ENCODE assay signal across 11 cellular contexts in the genomic region with DNA sequence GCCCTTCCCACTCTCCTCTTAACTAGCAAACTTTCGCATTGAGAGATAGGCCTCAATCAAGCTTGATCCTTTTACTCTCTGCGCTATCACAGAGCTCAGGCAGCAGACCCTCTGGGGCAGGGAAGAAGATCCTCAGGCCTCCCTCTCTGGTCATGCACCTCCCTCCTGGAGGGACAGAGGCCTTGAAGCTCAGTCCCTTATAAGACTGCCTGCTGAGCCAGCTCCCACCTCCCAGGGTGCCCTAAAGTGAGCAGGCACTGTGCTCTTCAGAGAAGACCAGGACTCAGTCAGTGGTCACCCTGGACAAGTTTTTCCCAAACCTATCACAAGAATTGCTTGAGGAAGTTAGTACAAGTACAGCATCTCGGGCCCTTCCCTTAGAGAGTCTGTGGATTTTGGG. TPM values are rescaled to one million over a fixed set of nuclear protein-coding genes. Genes with fewer than 3 reads are reported as not detected.
DNase-seq lines count a peak whose midpoint lies in the region; ATAC-seq and TF ChIP-seq lines count a peak whose summit lies in the region.
"Had no signal": no experiment of that assay in that cellular context is flagged by ENCODE, and none has a peak within 500 bp of the region (broad histone marks: within the 10 kb centered on the region; RNA-seq: fewer than 3 reads in every experiment).

No MANE protein-coding gene starts in this region.

- H4K5ac ChIP-seq in H9 (ENCODE audit: insufficient read length, low read depth, low read length): no peak overlapping the region

- H2BK5ac ChIP-seq in H9 (ENCODE audit: insufficient read length, low read length): no peak overlapping the region

- H3K4me2 ChIP-seq in H9 (ENCODE audit: insufficient read depth, insufficient read length, low read length): no peak overlapping the region

- H3K79me2 ChIP-seq in H9 (ENCODE audit: insufficient read depth, low read length): no peaks in the 10 kb centered on the region

- no peak overlapping the region for H3K18ac ChIP-seq in H9 (ENCODE audit: insufficient read length, low read depth, low read length)

- no peak overlapping the region for H2BK120ac ChIP-seq in H9 (ENCODE audit: low read depth, low read length, poor library complexity, severe bottlenecking)

- H2BK15ac ChIP-seq in H9 (ENCODE audit: low read depth, low read length): no peak overlapping the region

- whole genome bisulfite sequencing in H9 (ENCODE audit: extremely low coverage, insufficient read length, low lambda C conversion rate): no CpG with 5 or more reads among the region's 3 CpGs

- H3K4me1 ChIP-seq in left ventricle myocardium inferior: peaks cover 100% of the 10 kb centered on the region
- H3K4me1 ChIP-seq in tibial artery: peaks cover 0 to 79% (median 65%) of the 10 kb centered on the region in 4 donors
- no peaks in the 10 kb centered on the region for H3K4me1 ChIP-seq in H9 (ENCODE audit: insufficient read depth, low read length)

- H3K36me3 ChIP-seq in left ventricle myocardium inferior (peaks cover 24% of the 10 kb centered on the region), tibial artery (peaks cover 20 to 29% (median 27%) of the 10 kb centered on the region in 3 donors)
- H3K36me3 ChIP-seq: ovary had no signal

- no peak overlapping the region for H3K4me3 Mint-ChIP-seq in activated CD8-positive, alpha-beta T cell treated with anti-CD3 and anti-CD28 coated beads, Interleukin-2, amount 10 ng/mL, durations not matched to agents 7 days and 5 days
- H3K4me3 Mint-ChIP-seq in memory B cell (peak overlapping the region; percentile 72), H9 (no peak overlapping the region)

- H3K9ac ChIP-seq in H9 (ENCODE audit: extremely low read depth, insufficient read length, low read length): no peak overlapping the region

- H2BK12ac ChIP-seq in H9 (ENCODE audit: insufficient read length, low read depth, low read length): no peak overlapping the region

- H3K9me3 Mint-ChIP-seq in activated CD8-positive, alpha-beta T cell treated with anti-CD3 and anti-CD28 coated beads, Interleukin-2, amount 10 ng/mL, durations not matched to agents 7 days and 5 days (ENCODE audit: insufficient read depth): no peaks in the 10 kb centered on the region
- H3K9me3 Mint-ChIP-seq in memory B cell (no peaks in the 10 kb centered on the region), H9 (no peaks in the 10 kb centered on the region; a peak in 1 of 5 replicates)

- CTCF ChIA-PET in activated CD8-positive, alpha-beta T cell treated with anti-CD3 and anti-CD28 coated beads, Interleukin-2, amount 10 ng/mL, durations not matched to agents 7 days and 5 days (lab: Charles Lee): interaction anchor here (0.7 to 1.5 kb wide), 3 partner anchors 14 to 88 kb away, joined by 3 to 4 read pairs (median 4); no protein-coding TSS in a partner anchor

- DNase-seq in left ventricle myocardium inferior: no peak
- DNase-seq in left ventricle myocardium superior: no peak
- DNase-seq in activated CD8-positive, alpha-beta T cell treated with anti-CD3 and anti-CD28 coated beads, Interleukin-2, amount 10 ng/mL, durations not matched to agents 7 days and 5 days: no peak
- DNase-seq in memory B cell (ENCODE audit: low spot score in 2 of 2): no peak
- peak; percentile 7 to 15 for DNase-seq in tibial artery
- no peak for DNase-seq in H9
- DNase-seq: T1000 had no signal

- peak overlapping the region; percentile 76 for H3K27ac Mint-ChIP-seq in activated CD8-positive, alpha-beta T cell treated with anti-CD3 and anti-CD28 coated beads, Interleukin-2, amount 10 ng/mL, durations not matched to agents 7 days and 5 days
- H3K27ac Mint-ChIP-seq in memory B cell: peak overlapping the region; percentile 75
- no peak overlapping the region for H3K27ac Mint-ChIP-seq in H9

- peaks cover 69% of the 10 kb centered on the region for H3K4me1 Mint-ChIP-seq in activated CD8-positive, alpha-beta T cell treated with anti-CD3 and anti-CD28 coated beads, Interleukin-2, amount 10 ng/mL, durations not matched to agents 7 days and 5 days (ENCODE audit: low read depth)
- peaks cover 71% of the 10 kb centered on the region for H3K4me1 Mint-ChIP-seq in memory B cell
- H3K4me1 Mint-ChIP-seq in H9: peaks cover 13 to 14% of the 10 kb centered on the region in 2 experiments

- H3K23ac ChIP-seq in H9 (ENCODE audit: insufficient read length, low read depth, low read length): no peak overlapping the region

- H3K27ac ChIP-seq in left ventricle myocardium inferior (replicated peaks) (peak overlapping the region; percentile 87), tibial artery (no peak overlapping the region), H9 (ENCODE audit: insufficient read length, low read depth, low read length) (no peak overlapping the region)

- H4K20me1 ChIP-seq in H9 (ENCODE audit: control insufficient read depth, insufficient read depth, insufficient read length): no peaks in the 10 kb centered on the region

- ATAC-seq in left ventricle myocardium superior (no peak), memory B cell (ENCODE audit: low read depth) (no peak), HG02588 (IDR thresholded peaks at IDR 0.05; ENCODE audit: unreplicated experiment) (no peak), GM18861 (IDR thresholded peaks at IDR 0.05; ENCODE audit: unreplicated experiment) (no peak)
- no peak for ATAC-seq in activated CD8-positive, alpha-beta T cell treated with anti-CD3 and anti-CD28 coated beads, Interleukin-2, amount 10 ng/mL, durations not matched to agents 7 days and 5 days
- ATAC-seq: Panc1 had no signal

- no peak overlapping the region for H2AK5ac ChIP-seq in H9 (ENCODE audit: insufficient read length, low read length)

- H3K27me3 Mint-ChIP-seq in activated CD8-positive, alpha-beta T cell treated with anti-CD3 and anti-CD28 coated beads, Interleukin-2, amount 10 ng/mL, durations not matched to agents 7 days and 5 days (ENCODE audit: low read depth): no peaks in the 10 kb centered on the region
- H3K27me3 Mint-ChIP-seq in memory B cell (no peaks in the 10 kb centered on the region), H9 (ENCODE audit: low read depth) (no peaks in the 10 kb centered on the region)

- intact Hi-C loops in left ventricle myocardium inferior (cut with micrococcal nuclease): no loop called here
- intact Hi-C loops in left ventricle myocardium superior (cut with micrococcal nuclease): no loop called here
- intact Hi-C loops in tibial artery (cut with DNase I; ENCODE audit: low total_unique reads): no loop called here

- no peak overlapping the region for H4K8ac ChIP-seq in H9 (replicated peaks; ENCODE audit: insufficient read length, low read depth, low read length)

- H3K27me3 ChIP-seq in left ventricle myocardium inferior (ENCODE audit: low read depth) (no peaks in the 10 kb centered on the region), tibial artery (no peaks in the 10 kb centered on the region), H9 (ENCODE audit: insufficient read depth, low read length) (no peaks in the 10 kb centered on the region)
- H3K27me3 ChIP-seq: ovary had no signal

- peaks cover 27% of the 10 kb centered on the region for H3K36me3 Mint-ChIP-seq in activated CD8-positive, alpha-beta T cell treated with anti-CD3 and anti-CD28 coated beads, Interleukin-2, amount 10 ng/mL, durations not matched to agents 7 days and 5 days (ENCODE audit: low read depth)
- H3K36me3 Mint-ChIP-seq in memory B cell: peaks cover 26% of the 10 kb centered on the region
- H3K36me3 Mint-ChIP-seq in H9 (ENCODE audit: insufficient read depth in 1 of 3, low read depth in 3 of 3): no peaks in the 10 kb centered on the region

- no peak overlapping the region for H2AFZ ChIP-seq in H9 (ENCODE audit: low read length)

- H3K79me1 ChIP-seq in H9 (ENCODE audit: insufficient read depth, low read depth, low read length, poor library complexity, severe bottlenecking): peaks cover 4% of the 10 kb centered on the region

- H4K91ac ChIP-seq in H9 (ENCODE audit: insufficient read length, low read depth, low read length): no peak overlapping the region

- H3K9me3 ChIP-seq in left ventricle myocardium inferior (replicated peaks) (no peaks in the 10 kb centered on the region), tibial artery (no peaks in the 10 kb centered on the region), H9 (ENCODE audit: control insufficient read depth, low read depth, low read length) (no peaks in the 10 kb centered on the region)
- H3K9me3 ChIP-seq: ovary had no signal

- no peak overlapping the region for H3K14ac ChIP-seq in H9 (ENCODE audit: insufficient read depth, low read length)

- H3K4me3 ChIP-seq in left ventricle myocardium inferior (no peak overlapping the region), tibial artery (no peak overlapping the region)
- H3K4me3 ChIP-seq: ovary had no signal

- no peak overlapping the region for H2BK20ac ChIP-seq in H9 (ENCODE audit: low read depth, low read length, poor library complexity, severe bottlenecking)

- no peak overlapping the region for H3K56ac ChIP-seq in H9 (ENCODE audit: insufficient read length, low read depth, low read length)

- H3T11ph ChIP-seq in H9 (ENCODE audit: low read length): no peak overlapping the region

- POLR2A ChIA-PET in activated CD8-positive, alpha-beta T cell treated with anti-CD3 and anti-CD28 coated beads, Interleukin-2, amount 10 ng/mL, durations not matched to agents 7 days and 5 days (lab: Charles Lee): no interaction called here

- TF ChIP-seq CTCF in left ventricle myocardium inferior (IDR thresholded peaks at IDR 0.05; ENCODE audit: borderline replicate concordance): no peak
- no peak for TF ChIP-seq CTCF in tibial artery (IDR thresholded peaks at IDR 0.05)
- TF ChIP-seq CTCF in H9 (conservative IDR thresholded peaks at IDR 0.05): no peak

- no peak overlapping the region for H3K4ac ChIP-seq in H9 (ENCODE audit: low read depth, low read length)

- H3K23me2 ChIP-seq in H9 (ENCODE audit: insufficient read length, low read depth, low read length, poor library complexity, severe bottlenecking): no peaks in the 10 kb centered on the region

RNA-seq across cellular contexts. Expression of a gene that starts 29.9 kb away (rescaled TPM):
- total RNA-seq in left ventricle myocardium inferior: 37.1 TPM
- 42.5 TPM for total RNA-seq in left ventricle myocardium superior
- total RNA-seq in activated CD8-positive, alpha-beta T cell treated with anti-CD3 and anti-CD28 coated beads, Interleukin-2, amount 10 ng/mL, durations not matched to agents 7 days and 5 days: 10 to 100 TPM; 27.8 to 28.5 TPM
- total RNA-seq in H9 (2021): 15.3 and 16.1 TPM in 2 replicates

Comparison
In these comparisons a context has a peak if more than half of its experiments do, and no peak if none do; other contexts are left out.
1. DNase-seq: peak in tibial artery (2 of 2); none in left ventricle myocardium inferior (single experiment), left ventricle myocardium superior (single experiment), activated CD8-positive, alpha-beta T cell treated with anti-CD3 and anti-CD28 coated beads, Interleukin-2, amount 10 ng/mL, durations not matched to agents 7 days and 5 days (single experiment), memory B cell (0 of 2) and H9 (single experiment).
2. H3K27ac Mint-ChIP-seq: peak in activated CD8-positive, alpha-beta T cell treated with anti-CD3 and anti-CD28 coated beads, Interleukin-2, amount 10 ng/mL, durations not matched to agents 7 days and 5 days (single experiment) and memory B cell (single experiment); none in H9 (0 of 3).